ENCODE assay signal across 8 cellular contexts in the genomic region with DNA sequence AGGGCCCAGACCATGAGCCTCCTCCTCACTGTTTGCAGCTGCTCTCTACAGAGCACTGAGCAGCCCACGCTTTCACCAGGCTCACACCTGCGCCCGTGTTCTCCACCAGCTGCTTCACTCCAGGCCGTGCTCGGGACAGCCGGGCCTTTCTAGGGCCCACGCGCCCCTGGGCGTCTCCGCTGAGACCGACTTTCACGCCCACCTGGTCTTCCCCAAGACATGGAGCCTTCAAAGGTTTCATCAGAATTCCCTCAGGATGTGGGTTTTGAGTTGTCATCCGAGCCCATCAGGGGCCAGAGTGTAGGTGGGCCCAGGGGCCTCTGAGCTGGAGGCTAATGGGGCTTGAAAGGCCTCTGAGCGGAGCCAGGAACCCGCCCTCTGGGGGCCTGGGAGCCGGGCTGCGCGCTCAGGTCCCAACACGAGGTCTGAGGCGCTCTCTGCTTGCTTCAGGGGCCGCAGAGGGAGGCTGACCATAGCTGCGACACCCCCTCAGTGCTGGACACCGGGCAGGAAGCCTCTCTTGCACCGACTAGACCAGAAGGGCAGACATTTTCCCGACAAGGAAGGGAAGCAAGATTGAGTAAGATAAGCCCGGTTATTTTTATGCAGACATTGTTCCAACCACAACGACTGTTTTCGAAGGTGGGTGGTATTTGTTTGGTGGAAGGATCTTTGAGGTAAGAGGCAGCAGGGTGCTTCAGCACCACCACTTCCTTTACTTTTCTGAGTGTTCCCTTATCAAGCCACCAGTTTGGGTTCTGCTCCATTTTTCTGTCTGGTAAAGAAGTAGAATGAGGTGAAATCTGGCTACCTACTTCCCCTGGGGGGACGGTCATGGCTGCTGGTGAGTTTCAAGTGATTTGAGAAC.
A peak's percentile ranks its signal among the peaks of the same experiment; 100 is the strongest.
DNase-seq lines count a peak whose midpoint lies in the region; FAIRE-seq and TF ChIP-seq lines count a peak whose summit lies in the region.

No MANE protein-coding gene starts in this region.

- CTCF ChIA-PET in OCI-LY7 (lab: Charles Lee; ENCODE audit: unreplicated experiment) = interaction anchor here (0.6 to 2.6 kb wide), 10 partner anchors 17 to 542 kb away, joined by 3 to 14 read pairs (median 4); a partner anchor contains a TSS
- CTCF ChIA-PET in PC-9 (lab: Charles Lee) = no interaction called here

- H3F3A ChIP-seq in PC-9 (ENCODE audit: insufficient read depth, low read depth) = peaks cover 33% of the 10 kb centered on the region

- no peaks in the 10 kb centered on the region for H3K79me2 ChIP-seq in H9 (ENCODE audit: insufficient read depth, low read length)
- H3K79me2 ChIP-seq in OCI-LY7 (ENCODE audit: insufficient read depth, low read depth, low read length) = peaks cover 9% of the 10 kb centered on the region; the same call in 1 of the 2 replicates
- H3K79me2 ChIP-seq in PC-9 (ENCODE audit: low read depth) = no peaks in the 10 kb centered on the region

- no peak overlapping the region for H4K91ac ChIP-seq in H9 (ENCODE audit: insufficient read length, low read depth, low read length)

- H4K20me1 ChIP-seq in H9 (ENCODE audit: control insufficient read depth, insufficient read depth, insufficient read length) (no peaks in the 10 kb centered on the region), OCI-LY7 (ENCODE audit: insufficient read depth, low read length) (no peaks in the 10 kb centered on the region), PC-9 (ENCODE audit: insufficient read depth) (no peaks in the 10 kb centered on the region)

- no peak overlapping the region for H2BK15ac ChIP-seq in H9 (ENCODE audit: low read depth, low read length)

- intact Hi-C loops in OCI-LY7 (cut with micrococcal nuclease; ENCODE audit: unreplicated experiment) (loop anchor here (1.0 to 10.0 kb wide), 9 partner anchors 16 to 677 kb away; no protein-coding TSS in a partner anchor), PC-9 (cut with micrococcal nuclease; ENCODE audit: unreplicated experiment) (no loop called here)

- H2AFZ ChIP-seq in H9 (ENCODE audit: low read length) (peak overlapping the region; percentile 49), OCI-LY7 (ENCODE audit: low read length) (peak overlapping the region; percentile 73), PC-9 (no peak overlapping the region)

- no peaks in the 10 kb centered on the region for H3K27me3 ChIP-seq in H9 (ENCODE audit: insufficient read depth, low read length)
- H3K27me3 ChIP-seq in PC-9 (ENCODE audit: insufficient read depth, low read depth) = no peaks in the 10 kb centered on the region

- no peaks in the 10 kb centered on the region; a peak in 2 of 5 replicates for H3K9me3 Mint-ChIP-seq in H9

- no CpG with 5 or more reads among the region's 29 CpGs for WGBS in H9 (ENCODE audit: extremely low coverage, insufficient read length, low lambda C conversion rate)

- H3K18ac ChIP-seq in H9 (ENCODE audit: insufficient read length, low read depth, low read length) = no peak overlapping the region

- no peak overlapping the region for H2BK120ac ChIP-seq in H9 (ENCODE audit: low read depth, low read length, poor library complexity, severe bottlenecking)

- H3K4me3 ChIP-seq in OCI-LY7 (ENCODE audit: low read depth, low read length, poor library complexity, severe bottlenecking) (peak overlapping the region; percentile 45), PC-9 (no peak overlapping the region)

- no peaks in the 10 kb centered on the region for H3K23me2 ChIP-seq in H9 (ENCODE audit: insufficient read length, low read depth, low read length, poor library complexity, severe bottlenecking)

- no peak overlapping the region for H2BK20ac ChIP-seq in H9 (ENCODE audit: low read depth, low read length, poor library complexity, severe bottlenecking)

- no peak overlapping the region for H4K5ac ChIP-seq in H9 (ENCODE audit: insufficient read length, low read depth, low read length)

- H3K79me1 ChIP-seq in H9 (ENCODE audit: insufficient read depth, low read depth, low read length, poor library complexity, severe bottlenecking) = no peaks in the 10 kb centered on the region

- no peaks in the 10 kb centered on the region for H3K36me3 Mint-ChIP-seq in H9 (ENCODE audit: insufficient read depth in 1 of 3, low read depth in 3 of 3)

- no peak overlapping the region for H2AK5ac ChIP-seq in H9 (ENCODE audit: insufficient read length, low read length)

- no peak overlapping the region for H4K8ac ChIP-seq in H9 (replicated peaks; ENCODE audit: insufficient read length, low read depth, low read length)

- no peaks in the 10 kb centered on the region for H3K9me3 ChIP-seq in H9 (ENCODE audit: control insufficient read depth, low read depth, low read length)
- H3K9me3 ChIP-seq in OCI-LY7 (ENCODE audit: low read length) = no peaks in the 10 kb centered on the region
- peaks cover 3% of the 10 kb centered on the region; the same call in 1 of the 2 replicates for H3K9me3 ChIP-seq in PC-9 (ENCODE audit: insufficient read depth, low read depth)

- TSS peak; percentile 64 for BruUV-seq in OCI-LY7 (replicated peaks; lab: Mats Ljungman, UMichigan)
- no TSS peak for BruUV-seq in PC-9 (replicated peaks; lab: Mats Ljungman, UMichigan)

- peaks cover 2% of the 10 kb centered on the region for H3K27me3 Mint-ChIP-seq in H9 (ENCODE audit: low read depth)

- H3K9me2 ChIP-seq in OCI-LY7 (ENCODE audit: insufficient read depth, low read length) (no peaks in the 10 kb centered on the region), PC-9 (ENCODE audit: insufficient read depth) (no peaks in the 10 kb centered on the region)

- DNase-seq in GM12892 (ENCODE audit: insufficient read length) (peak; percentile 66), H9 (peak; percentile 46), OCI-LY7 (ENCODE audit: low spot score) (peak; percentile 91), PC-9 (no peak), NCI-H1436 treated with DMSO at 0.1 percent for 48 hours (lab: John Stamatoyannopoulos, UW) (no peak), LoVo (ENCODE audit: low spot score) (no peak)
- DNase-seq in activated naive CD4-positive, alpha-beta T cell treated with anti-CD3 and anti-CD28 coated beads, Interleukin-2, amount 50 U/mL, for 16 hours = peak; percentile 52
- DNase-seq in stimulated activated CD4-positive, alpha-beta T cell treated with anti-CD3 and anti-CD28 coated beads, Interleukin-4, amount 100 ng/mL, for 4 hours = peak; percentile 48 to 49

- TF ChIP-seq POLR2A in GM12892 (IDR thresholded peaks at IDR 0.05; ENCODE audit: low read depth, low read length) = peak; percentile 61; the same call in 1 of the 2 replicates

- H2BK5ac ChIP-seq in H9 (ENCODE audit: insufficient read length, low read length) = no peak overlapping the region

- no peak overlapping the region for H3K9ac ChIP-seq in H9 (ENCODE audit: extremely low read depth, insufficient read length, low read length)

- H3K36me3 ChIP-seq in OCI-LY7 (ENCODE audit: insufficient read depth, low read length) (0 out of 2 replicates have a peak, but pooled peaks cover 6% of the 10 kb centered on the region), PC-9 (ENCODE audit: low read depth) (no peaks in the 10 kb centered on the region)

- no peak overlapping the region for H3K23ac ChIP-seq in H9 (ENCODE audit: insufficient read length, low read depth, low read length)

- H3K27ac ChIP-seq in H9 (ENCODE audit: insufficient read length, low read depth, low read length) = no peak overlapping the region
- H3K27ac ChIP-seq in OCI-LY7 (ENCODE audit: low read depth, low read length, poor library complexity, severe bottlenecking) = peak overlapping the region; percentile 90
- H3K27ac ChIP-seq in PC-9 = no peak overlapping the region

- FAIRE-seq in GM12892 (lab: Jason Lieb, UNC) = peak; percentile 97

- H3K27ac Mint-ChIP-seq in H9 = peak overlapping the region in 1 of 3 experiments; percentile 46; a peak in 3 of 7 replicates

- POLR2A ChIA-PET in OCI-LY7 (lab: Charles Lee) = interaction anchor here (0.6 to 12.5 kb wide), 22 partner anchors 9 to 430 kb away, joined by 3 to 160 read pairs (median 6); a partner anchor contains a TSS
- POLR2A ChIA-PET in PC-9 (lab: Charles Lee; ENCODE audit: unreplicated experiment) = interaction anchor here (0.6 to 0.7 kb wide), 2 partner anchors 68 to 621 kb away, joined by 5 to 12 read pairs; no protein-coding TSS in a partner anchor

- no peak overlapping the region; the same call in 1 of the 2 replicates for H3K14ac ChIP-seq in H9 (ENCODE audit: insufficient read depth, low read length)

- no peak overlapping the region; a peak in 1 of 5 replicates for H3K4me3 Mint-ChIP-seq in H9

- H3K4ac ChIP-seq in H9 (ENCODE audit: low read depth, low read length) = no peak overlapping the region

- no peak overlapping the region for H3K56ac ChIP-seq in H9 (ENCODE audit: insufficient read length, low read depth, low read length)

- peaks cover 20 to 33% of the 10 kb centered on the region in 2 experiments for H3K4me1 Mint-ChIP-seq in H9

- no peak overlapping the region for H2BK12ac ChIP-seq in H9 (ENCODE audit: insufficient read length, low read depth, low read length)

- H3K4me1 ChIP-seq in H9 (ENCODE audit: insufficient read depth, low read length) = peaks cover 6% of the 10 kb centered on the region; the same call in 1 of the 2 replicates
- H3K4me1 ChIP-seq in OCI-LY7 (ENCODE audit: insufficient read depth, low read length, poor library complexity, severe bottlenecking) = peaks cover 93% of the 10 kb centered on the region
- peaks cover 29% of the 10 kb centered on the region for H3K4me1 ChIP-seq in PC-9 (replicated peaks; ENCODE audit: insufficient read depth)

- no peak overlapping the region for H3K4me2 ChIP-seq in H9 (ENCODE audit: insufficient read depth, insufficient read length, low read length)
- peak overlapping the region; percentile 73 for H3K4me2 ChIP-seq in OCI-LY7 (ENCODE audit: low read length)
- H3K4me2 ChIP-seq in PC-9 = no peak overlapping the region

- H3T11ph ChIP-seq in H9 (ENCODE audit: low read length) = no peak overlapping the region

- TF ChIP-seq CTCF in H9 (conservative IDR thresholded peaks at IDR 0.05) (no peak), OCI-LY7 (conservative IDR thresholded peaks at IDR 0.05; ENCODE audit: low read length) (0 out of 2 replicates have a peak, but pooled peaks have one; percentile 27), PC-9 (conservative IDR thresholded peaks at IDR 0.05) (no peak)

Comparison
In these comparisons a context has a peak if more than half of its experiments do, and no peak if none do; other contexts are left out.
1. DNase-seq: peak in GM12892 (single experiment), H9 (single experiment), OCI-LY7 (single experiment), activated naive CD4-positive, alpha-beta T cell treated with anti-CD3 and anti-CD28 coated beads, Interleukin-2, amount 50 U/mL, for 16 hours (single experiment) and stimulated activated CD4-positive, alpha-beta T cell treated with anti-CD3 and anti-CD28 coated beads, Interleukin-4, amount 100 ng/mL, for 4 hours (2 of 2); none in PC-9 (0 of 2), NCI-H1436 treated with DMSO at 0.1 percent for 48 hours (single experiment) and LoVo (single experiment).